17 cellular contexts compared by ENCODE assay signal in genomic region chr1:198297281-198297680, GRCh38.
DNase-seq lines count a peak whose midpoint lies in the region; ATAC-seq, FAIRE-seq and TF ChIP-seq lines count a peak whose summit lies in the region.
"Had no signal": no experiment of that assay in that cellular context is flagged by ENCODE, and none has a peak within 500 bp of the region (broad histone marks: within the 10 kb centered on the region; RNA-seq: fewer than 3 reads in every experiment).

No MANE protein-coding gene starts in this region.

- no peaks in the 10 kb centered on the region for H3K36me3 Mint-ChIP-seq in glutamatergic neuron (ENCODE audit: unreplicated experiment)

- H3F3A ChIP-seq in SK-N-SH (replicated peaks; ENCODE audit: insufficient read depth): peaks cover 47% of the 10 kb centered on the region

- POLR2A ChIA-PET in SK-N-SH (lab: Yijun Ruan, JAX): no interaction called here

- whole genome bisulfite sequencing in SK-N-SH (ENCODE audit: low lambda C conversion rate): 100% methylated on average over 2 of the region's 2 CpGs

- H3K27ac Mint-ChIP-seq in glutamatergic neuron (ENCODE audit: unreplicated experiment): peak overlapping the region; percentile 72

- no peak overlapping the region for H2AFZ ChIP-seq in SK-N-SH (ENCODE audit: low read depth)

- H3K9me3 Mint-ChIP-seq in glutamatergic neuron (ENCODE audit: unreplicated experiment): peaks cover 6% of the 10 kb centered on the region
- H3K9me3 Mint-ChIP-seq: CD8-positive, alpha-beta memory T cell had no signal

- TF ChIP-seq CTCF in SK-N-SH (IDR thresholded peaks at IDR 0.05) (no peak), glutamatergic neuron (IDR thresholded peaks at IDR 0.05; ENCODE audit: partially characterized antibody, unreplicated experiment) (no peak)

- DNase-seq in NCI-H2227 (lab: John Stamatoyannopoulos, UW; ENCODE audit: unreplicated experiment) (peak; percentile 8), NCI-H2227 treated with DMSO at 0.1 percent for 48 hours (lab: John Stamatoyannopoulos, UW) (no peak), GM12891 (ENCODE audit: insufficient read length, low spot score) (no peak), SK-N-SH (no peak), glutamatergic neuron (no peak), DMS79 treated with DMSO at 0.1 percent for 48 hours (lab: John Stamatoyannopoulos, UW) (no peak), cortex of kidney (lab: John Stamatoyannopoulos, UW) (no peak)
- DNase-seq: Caco-2; CD8-positive, alpha-beta memory T cell; DMS53; IMR-90 had no signal

- no peak overlapping the region for H3K27ac ChIP-seq in SK-N-SH (ENCODE audit: low read depth in 2 of 2, low read length in 1 of 2)
- H3K27ac ChIP-seq: 22Rv1, BLaER1 had no signal

- no peak for TF ChIP-seq RAD21 in SK-N-SH (IDR thresholded peaks at IDR 0.05; ENCODE audit: low read length)

- H3K27me3 Mint-ChIP-seq in glutamatergic neuron (ENCODE audit: unreplicated experiment): peaks cover 5% of the 10 kb centered on the region
- H3K27me3 Mint-ChIP-seq: CD8-positive, alpha-beta memory T cell had no signal

- no peak overlapping the region for H3K4me2 ChIP-seq in SK-N-SH
- H3K4me2 ChIP-seq: BLaER1 had no signal

- TF ChIP-seq POLR2A in GM12891 (IDR thresholded peaks at IDR 0.05; ENCODE audit: low read depth, low read length): no peak

- ATAC-seq in HG02571 (IDR thresholded peaks at IDR 0.05; ENCODE audit: unreplicated experiment): no peak
- ATAC-seq: HCT116 had no signal

- CTCF ChIA-PET in SK-N-SH (lab: Yijun Ruan, JAX): no interaction called here

- peak; percentile 20 for FAIRE-seq in GM12891 (lab: Jason Lieb, UNC)
- FAIRE-seq: GM19239, H54 had no signal

- no peaks in the 10 kb centered on the region for H3K9me3 ChIP-seq in SK-N-SH
- H3K9me3 ChIP-seq: BLaER1, Caco-2 had no signal

- peaks cover 61% of the 10 kb centered on the region for H3K79me2 ChIP-seq in SK-N-SH (ENCODE audit: insufficient read depth)

- H3K9me2 ChIP-seq in SK-N-SH: no peaks in the 10 kb centered on the region

- peaks cover 5 to 7% of the 10 kb centered on the region in 2 experiments; a peak in 3 of 4 replicates for H3K4me1 ChIP-seq in SK-N-SH (ENCODE audit: control insufficient read depth in 1 of 2, insufficient read depth in 2 of 2, low read depth in 1 of 2, low read length in 1 of 2)
- H3K4me1 ChIP-seq: Caco-2 had no signal

- H3K36me3 ChIP-seq in SK-N-SH (replicated peaks in 1 of 2; ENCODE audit: control insufficient read depth in 1 of 2, insufficient read depth in 2 of 2, low read length in 1 of 2): peaks cover 88 to 93% of the 10 kb centered on the region in 2 experiments

- no peaks in the 10 kb centered on the region for H3K27me3 ChIP-seq in SK-N-SH (ENCODE audit: insufficient read depth)
- H3K27me3 ChIP-seq: BLaER1 had no signal

- no peak overlapping the region for H3K4me3 Mint-ChIP-seq in glutamatergic neuron (ENCODE audit: unreplicated experiment)
- H3K4me3 Mint-ChIP-seq: CD8-positive, alpha-beta memory T cell had no signal

- no peak for TF ChIP-seq EP300 in SK-N-SH (IDR thresholded peaks at IDR 0.05; ENCODE audit: borderline replicate concordance in 1 of 2, low read depth in 1 of 2, low read length in 1 of 2)

- no peak overlapping the region for H3K9ac ChIP-seq in SK-N-SH
- H3K9ac ChIP-seq: BLaER1 had no signal

- H4K20me1 ChIP-seq in SK-N-SH (ENCODE audit: insufficient read depth): no peaks in the 10 kb centered on the region
- H4K20me1 ChIP-seq: BLaER1 had no signal

- peaks cover 44% of the 10 kb centered on the region for H3K4me1 Mint-ChIP-seq in glutamatergic neuron (ENCODE audit: low read depth, unreplicated experiment)

- no peak overlapping the region for H3K4me3 ChIP-seq in SK-N-SH (ENCODE audit: low read depth in 2 of 2, low read length in 1 of 2)
- H3K4me3 ChIP-seq: BLaER1 had no signal

TF ChIP-seq in GM12891, 5 proteins besides CTCF, POLR2A, EP300 and RAD21:
- TF ChIP-seq POU2F2 (IDR thresholded peaks at IDR 0.05; ENCODE audit: low read depth, low read length) (no peak), PAX5 (IDR thresholded peaks at IDR 0.05; ENCODE audit: insufficient read depth, low read length, severe bottlenecking) (no peak), TAF1 (IDR thresholded peaks at IDR 0.05; ENCODE audit: low read depth, low read length) (no peak), SPI1 (IDR thresholded peaks at IDR 0.05; ENCODE audit: low read depth, low read length) (no peak), POLR2AphosphoS5 (IDR thresholded peaks at IDR 0.05; ENCODE audit: low read depth, low read length) (no peak)

TF ChIP-seq in SK-N-SH, 30 proteins besides CTCF, POLR2A, EP300 and RAD21:
- TF ChIP-seq NFIC (IDR thresholded peaks at IDR 0.05; ENCODE audit: borderline replicate concordance) (no peak), POLR2AphosphoS5 (IDR thresholded peaks at IDR 0.05; ENCODE audit: low read depth, low read length) (0 out of 2 replicates have a peak, but pooled peaks have one; percentile 2)
